Comparison of ENCODE assay signal across 21 cellular contexts in genomic region chr12:49979061-49979586, GRCh38. TPM values are rescaled to one million over a fixed set of nuclear protein-coding genes. Genes with fewer than 3 reads are reported as not detected.
DNase-seq lines count a peak whose midpoint lies in the region; ATAC-seq and TF ChIP-seq lines count a peak whose summit lies in the region.
"Had no signal": no experiment of that assay in that cellular context is flagged by ENCODE, and none has a peak within 500 bp of the region (broad histone marks: within the 10 kb centered on the region; RNA-seq: fewer than 3 reads in every experiment).

No MANE protein-coding gene starts in this region.

- CTCF ChIA-PET in activated CD8-positive, alpha-beta T cell treated with anti-CD3 and anti-CD28 coated beads for 36 hours (lab: Charles Lee), result interaction anchor here (1.0 to 10.4 kb wide), 4 partner anchors 13 to 60 kb away, joined by 3 to 106 read pairs (median 14); no protein-coding TSS in a partner anchor

- no peaks in the 10 kb centered on the region for H3K9me3 Mint-ChIP-seq in dendritic cell treated with granulocyte-macrophage colony-stimulating factor and Interleukin-4, amounts not matched to agents 40 ng/mL and 50 ng/mL, for 4 days
- H3K9me3 Mint-ChIP-seq in activated CD8-positive, alpha-beta T cell treated with anti-CD3 and anti-CD28 coated beads for 36 hours, result no peaks in the 10 kb centered on the region
- H3K9me3 Mint-ChIP-seq: CD4-positive, alpha-beta T cell had no signal

- H3K36me3 Mint-ChIP-seq in dendritic cell treated with granulocyte-macrophage colony-stimulating factor and Interleukin-4, amounts not matched to agents 40 ng/mL and 50 ng/mL, for 4 days (ENCODE audit: low read depth), result no peaks in the 10 kb centered on the region
- H3K36me3 Mint-ChIP-seq in activated CD8-positive, alpha-beta T cell treated with anti-CD3 and anti-CD28 coated beads for 36 hours (ENCODE audit: low read depth), result no peaks in the 10 kb centered on the region

- no peaks in the 10 kb centered on the region for H3K27me3 ChIP-seq in BE2C
- H3K27me3 ChIP-seq: ascending aorta had no signal

- POLR2A ChIA-PET in activated CD8-positive, alpha-beta T cell treated with anti-CD3 and anti-CD28 coated beads for 36 hours (lab: Charles Lee), result no interaction called here

- TF ChIP-seq CTCF in BE2C (IDR thresholded peaks at IDR 0.05; ENCODE audit: low read depth, low read length), result no peak
- TF ChIP-seq CTCF in activated CD8-positive, alpha-beta T cell treated with anti-CD3 and anti-CD28 coated beads for 36 hours (IDR thresholded peaks at IDR 0.05), result no peak

- ATAC-seq in activated CD8-positive, alpha-beta T cell treated with anti-CD3 and anti-CD28 coated beads for 36 hours, result no peak
- ATAC-seq in HG02981 (IDR thresholded peaks at IDR 0.05; ENCODE audit: unreplicated experiment) (no peak), HG03520 (IDR thresholded peaks at IDR 0.05; ENCODE audit: unreplicated experiment) (no peak)
- ATAC-seq: right cardiac atrium had no signal

- H3K36me3 ChIP-seq in BE2C, result no peaks in the 10 kb centered on the region
- H3K36me3 ChIP-seq: ascending aorta had no signal

- H3K9me3 ChIP-seq in BE2C, result no peaks in the 10 kb centered on the region
- H3K9me3 ChIP-seq: ascending aorta had no signal

- DNase-seq in BE2C (peak; percentile 99), NCI-H69 (lab: John Stamatoyannopoulos, UW) (peak; percentile 97), midbrain (lab: John Stamatoyannopoulos, UW) (peak; percentile 74), NCI-H2107 (lab: John Stamatoyannopoulos, UW) (no peak)
- no peak for DNase-seq in activated CD8-positive, alpha-beta T cell treated with anti-CD3 and anti-CD28 coated beads for 36 hours
- DNase-seq: ACHN; activated CD4-positive, CD25-positive, alpha-beta regulatory T cell treated with anti-CD3 and anti-CD28 coated beads, Interleukin-2, amount 50 U/mL, for 72 hours; CD4-positive, alpha-beta T cell; cortex of kidney; mesendoderm; NCI-H1436 treated with DMSO at 0.1 percent for 48 hours; right cardiac atrium; T1000 had no signal

- H3K4me3 ChIP-seq in BE2C (ENCODE audit: low read depth, low read length), result no peak overlapping the region
- H3K4me3 ChIP-seq: ascending aorta had no signal

- H3K4me3 Mint-ChIP-seq in dendritic cell treated with granulocyte-macrophage colony-stimulating factor and Interleukin-4, amounts not matched to agents 40 ng/mL and 50 ng/mL, for 4 days, result no peak overlapping the region
- H3K4me3 Mint-ChIP-seq in activated CD8-positive, alpha-beta T cell treated with anti-CD3 and anti-CD28 coated beads for 36 hours, result no peak overlapping the region
- H3K4me3 Mint-ChIP-seq: CD4-positive, alpha-beta T cell had no signal

- no peaks in the 10 kb centered on the region for H3K27me3 Mint-ChIP-seq in dendritic cell treated with granulocyte-macrophage colony-stimulating factor and Interleukin-4, amounts not matched to agents 40 ng/mL and 50 ng/mL, for 4 days
- no peaks in the 10 kb centered on the region for H3K27me3 Mint-ChIP-seq in activated CD8-positive, alpha-beta T cell treated with anti-CD3 and anti-CD28 coated beads for 36 hours
- H3K27me3 Mint-ChIP-seq: CD4-positive, alpha-beta T cell had no signal

- intact Hi-C loops in dendritic cell treated with granulocyte-macrophage colony-stimulating factor and Interleukin-4, amounts not matched to agents 40 ng/mL and 50 ng/mL, for 4 days (cut with micrococcal nuclease), result no loop called here
- intact Hi-C loops in activated CD8-positive, alpha-beta T cell treated with anti-CD3 and anti-CD28 coated beads for 36 hours (cut with micrococcal nuclease), result no loop called here

- peaks cover 72% of the 10 kb centered on the region for H3K4me1 ChIP-seq in BE2C

- H3K27ac Mint-ChIP-seq in dendritic cell treated with granulocyte-macrophage colony-stimulating factor and Interleukin-4, amounts not matched to agents 40 ng/mL and 50 ng/mL, for 4 days, result peak overlapping the region; percentile 30
- no peak overlapping the region for H3K27ac Mint-ChIP-seq in activated CD8-positive, alpha-beta T cell treated with anti-CD3 and anti-CD28 coated beads for 36 hours
- H3K27ac Mint-ChIP-seq: CD4-positive, alpha-beta T cell had no signal

- peaks cover 90% of the 10 kb centered on the region for H3K4me1 Mint-ChIP-seq in dendritic cell treated with granulocyte-macrophage colony-stimulating factor and Interleukin-4, amounts not matched to agents 40 ng/mL and 50 ng/mL, for 4 days (ENCODE audit: low read depth)
- no peaks in the 10 kb centered on the region for H3K4me1 Mint-ChIP-seq in activated CD8-positive, alpha-beta T cell treated with anti-CD3 and anti-CD28 coated beads for 36 hours (ENCODE audit: low read depth)

RNA-seq across cellular contexts. Expression of gene AQP6, which starts 6.4 kb away (rescaled TPM):
- polyA plus RNA-seq in BE2C (2012; ENCODE audit: insufficient read depth, insufficient read length, low read depth), result 3.2 TPM
- not detected for total RNA-seq in activated CD8-positive, alpha-beta T cell treated with anti-CD3 and anti-CD28 coated beads for 36 hours
- total RNA-seq: ascending aorta; CD4-positive, alpha-beta T cell; epithelial cell of proximal tubule had no signal
- polyA plus RNA-seq: neural cell had no signal

RNA-seq across cellular contexts. Expression of gene AQP5, which starts 17.5 kb away (rescaled TPM):
- polyA plus RNA-seq in BE2C (2012; ENCODE audit: insufficient read depth, insufficient read length, low read depth), result 3.4 TPM
- not detected for total RNA-seq in activated CD8-positive, alpha-beta T cell treated with anti-CD3 and anti-CD28 coated beads for 36 hours
- total RNA-seq: ascending aorta; CD4-positive, alpha-beta T cell; Daoy; epithelial cell of proximal tubule; NCI-H460 had no signal
- polyA plus RNA-seq: neural cell had no signal

RNA-seq across cellular contexts. Expression of gene AQP2, which starts 28.6 kb away (rescaled TPM):
- polyA plus RNA-seq in BE2C (2012; ENCODE audit: insufficient read depth, insufficient read length, low read depth), result 2.5 TPM
- total RNA-seq in activated CD8-positive, alpha-beta T cell treated with anti-CD3 and anti-CD28 coated beads for 36 hours, result not detected
- total RNA-seq: ascending aorta; CD4-positive, alpha-beta T cell; Daoy; epithelial cell of proximal tubule; NCI-H460 had no signal
- polyA plus RNA-seq: neural cell had no signal

RNA-seq across cellular contexts. Expression of gene RACGAP1, which starts 46.2 kb away (rescaled TPM):
- 55.2 TPM for polyA plus RNA-seq in BE2C (2012; ENCODE audit: insufficient read depth, insufficient read length, low read depth)
- total RNA-seq in activated CD8-positive, alpha-beta T cell treated with anti-CD3 and anti-CD28 coated beads for 36 hours, result 100 to 1,000 TPM; 113 to 117 TPM

Comparison
In these comparisons a context has a peak if more than half of its experiments do, and no peak if none do; other contexts are left out.
1. DNase-seq: peak in BE2C (single experiment), NCI-H69 (single experiment) and midbrain (single experiment); none in activated CD8-positive, alpha-beta T cell treated with anti-CD3 and anti-CD28 coated beads for 36 hours (single experiment) and NCI-H2107 (single experiment).